Comparison of ENCODE assay signal across 10 cellular contexts in genomic region chr14:82075566-82075965, GRCh38.
DNase-seq lines count a peak whose midpoint lies in the region; ATAC-seq and TF ChIP-seq lines count a peak whose summit lies in the region.
"Had no signal": no experiment of that assay in that cellular context is flagged by ENCODE, and none has a peak within 500 bp of the region (broad histone marks: within the 10 kb centered on the region; RNA-seq: fewer than 3 reads in every experiment).

No MANE protein-coding gene starts in this region.

- no peaks in the 10 kb centered on the region for H3K27me3 ChIP-seq in adipocyte (replicated peaks; ENCODE audit: control insufficient read depth, insufficient read depth, low read length)
- H3K27me3 ChIP-seq in Peyer's patch, result no peaks in the 10 kb centered on the region

- no peak for ATAC-seq in HG02981 (IDR thresholded peaks at IDR 0.05; ENCODE audit: unreplicated experiment)
- ATAC-seq: mucosa of descending colon had no signal

- no peak overlapping the region for H3K9ac ChIP-seq in adipocyte (ENCODE audit: low read length)

- TF ChIP-seq POLR2A in Peyer's patch (IDR thresholded peaks at IDR 0.05), result no peak

- H3K36me3 ChIP-seq in adipocyte (ENCODE audit: control insufficient read depth, insufficient read depth, low read length, severe bottlenecking) (no peaks in the 10 kb centered on the region), Peyer's patch (no peaks in the 10 kb centered on the region)

- in situ Hi-C loops in KBM-7 (cut with MboI; ENCODE audit: low pct_unique_long_range_greater_than_20kb, low sequenced_read_pairs), result no loop called here

- H3K27ac ChIP-seq in Peyer's patch, result no peak overlapping the region

- DNase-seq in GDM1 (lab: John Stamatoyannopoulos, UW), result peak; percentile 2
- peak; percentile 21 for DNase-seq in KBM-7
- DNase-seq in adipocyte (ENCODE audit: low read depth), result peak; percentile 14
- peak; percentile 7 for DNase-seq in medulla oblongata (ENCODE audit: extremely low spot score)
- DNase-seq in Peyer's patch, result no peak
- DNase-seq in activated naive CD4-positive, alpha-beta T cell treated with Interleukin-2 at 50 U/mL for 16 hours, result no peak
- no peak for DNase-seq in hypothalamus (lab: John Stamatoyannopoulos, UW)
- DNase-seq: NCI-H1436 treated with DMSO at 0.1 percent for 48 hours had no signal

- H3K9me3 ChIP-seq in adipocyte (ENCODE audit: control insufficient read depth, low read length) (no peaks in the 10 kb centered on the region), Peyer's patch (no peaks in the 10 kb centered on the region)

- H3K4me3 ChIP-seq in adipocyte (ENCODE audit: low read length), result no peak overlapping the region
- no peak overlapping the region for H3K4me3 ChIP-seq in Peyer's patch
- H3K4me3 ChIP-seq: mucosa of descending colon had no signal

- no peak for TF ChIP-seq CTCF in Peyer's patch (IDR thresholded peaks at IDR 0.05)

- no peaks in the 10 kb centered on the region for H3K4me1 ChIP-seq in adipocyte (ENCODE audit: control insufficient read depth, insufficient read depth, low read length)
- H3K4me1 ChIP-seq in Peyer's patch, result no peaks in the 10 kb centered on the region

Comparison
In these comparisons a context has a peak if more than half of its experiments do, and no peak if none do; other contexts are left out.
1. DNase-seq: peak in GDM1 (single experiment), KBM-7 (single experiment), adipocyte (single experiment) and medulla oblongata (single experiment); none in Peyer's patch (0 of 3), activated naive CD4-positive, alpha-beta T cell treated with Interleukin-2 at 50 U/mL for 16 hours (single experiment) and hypothalamus (0 of 51).